ENCODE assay signal across 31 cellular contexts in genomic region chr2:48210189-48210588, GRCh38.
"Had no signal": no experiment of that assay in that cellular context is flagged by ENCODE, and none has a peak within 500 bp of the region (broad histone marks: within the 10 kb centered on the region; RNA-seq: fewer than 3 reads in every experiment).

No MANE protein-coding gene starts in this region.

- ATAC-seq: activated T-cell treated with anti-CD3 and anti-CD28 coated beads, Interleukin-2, amount 50 U/mL, for 4 hours; PC-3 had no signal

- DNase-seq: activated B cell treated with CpG ODN at 0.5 μM for 24 hours; activated CD4-positive, alpha-beta memory T cell treated with anti-CD3 and anti-CD28 coated beads for 36 hours; activated CD4-positive, alpha-beta T cell treated with anti-CD3 and anti-CD28 coated beads for 4 hours; activated CD4-positive, alpha-beta T cell treated with anti-CD3 and anti-CD28 coated beads, Interleukin-2, amount 50 U/mL, for 1 hour; activated CD4-positive, CD25-positive, alpha-beta regulatory T cell treated with anti-CD3 and anti-CD28 coated beads, Interleukin-2, amount 50 U/mL, for 72 hours; activated CD8-positive, alpha-beta memory T cell treated with anti-CD3 and anti-CD28 coated beads, Interleukin-2, amount 50 U/mL, for 4 hours; activated effector memory CD4-positive, alpha-beta T cell treated with Interleukin-2 at 50 U/mL for 16 hours; activated naive CD4-positive, alpha-beta T cell treated with anti-CD3 and anti-CD28 coated beads, Interleukin-2, amount 10 ng/mL, durations not matched to agents 7 days and 5 days; activated naive CD8-positive, alpha-beta T cell treated with anti-CD3 and anti-CD28 coated beads, Interleukin-2, amount 50 U/mL, for 24 hours; activated T-cell treated with anti-CD3 and anti-CD28 coated beads for 4 hours; activated T-cell treated with anti-CD3 and anti-CD28 coated beads, Interleukin-2, amount 50 U/mL, for 4 hours; aorta; NCI-H1105 treated with DMSO at 0.1 percent for 48 hours; NCI-H1436; NCI-H1694; NCI-H1930; NCI-H2081 treated with DMSO at 0.1 percent for 48 hours; NCI-H345; NCI-H524 treated with DMSO at 0.1 percent for 48 hours; PC-3; Peyer's patch; RPMI8226; SHP77 treated with DMSO at 0.1 percent for 48 hours; SW 1271; T-helper 1 cell; T-helper 2 cell; T-helper 9 cell had no signal

- H3K9me3 ChIP-seq: Peyer's patch, SJSA1 had no signal

- H3K4me1 ChIP-seq: Peyer's patch, SJSA1 had no signal

- H3K36me3 ChIP-seq: brain microvascular endothelial cell, cardiac muscle cell, Peyer's patch, SJSA1 had no signal

- H3K27me3 ChIP-seq: brain microvascular endothelial cell, cardiac muscle cell, Peyer's patch, SJSA1 had no signal

- H3K4me3 ChIP-seq: cardiac muscle cell, Peyer's patch, SJSA1 had no signal

- H3K27ac ChIP-seq: cardiac muscle cell, Peyer's patch, SJSA1, VCaP had no signal
